Comparison of ENCODE assay signal across 19 cellular contexts in the genomic region with DNA sequence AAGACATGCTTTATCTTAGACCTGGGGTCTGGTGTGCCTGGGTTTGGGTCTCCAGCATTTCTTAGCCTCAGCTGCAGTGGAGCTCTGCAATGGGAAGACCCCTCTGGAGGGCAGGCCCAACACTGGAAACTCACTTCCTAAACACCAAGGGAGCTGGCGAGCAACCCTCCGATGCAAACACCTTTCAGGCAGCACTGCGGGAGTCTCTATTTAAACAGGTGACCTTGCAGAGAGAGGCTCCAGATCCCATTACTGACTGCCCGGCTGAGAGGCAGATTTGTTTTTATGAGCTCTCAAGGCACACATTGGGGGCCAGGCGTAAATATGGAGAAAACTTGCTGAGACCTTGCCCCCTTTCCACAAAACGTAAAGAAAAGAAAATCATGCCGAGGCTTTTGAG.
DNase-seq lines count a peak whose midpoint lies in the region; ATAC-seq and TF ChIP-seq lines count a peak whose summit lies in the region.
"Had no signal": no experiment of that assay in that cellular context is flagged by ENCODE, and none has a peak within 500 bp of the region (broad histone marks: within the 10 kb centered on the region; RNA-seq: fewer than 3 reads in every experiment).

No MANE protein-coding gene starts in this region.

- no peaks in the 10 kb centered on the region for H3K27me3 ChIP-seq in GM23338 (ENCODE audit: insufficient read depth)

- H3K79me2 ChIP-seq in GM23338 (replicated peaks; ENCODE audit: insufficient read depth): no peaks in the 10 kb centered on the region

- no peaks in the 10 kb centered on the region for H3K36me3 Mint-ChIP-seq in GM23338 (ENCODE audit: low read depth)
- H3K36me3 Mint-ChIP-seq: activated naive CD4-positive, alpha-beta T cell treated with anti-CD3 and anti-CD28 coated beads, Interleukin-2, amount 50 U/mL, for 72 hours; stimulated activated naive B cell treated with anti-CD40 and anti-IgM and Interleukin-4, amounts not matched to agents 10 μg/mL and 1 μg/mL and 100 μg/mL, for 72 hours had no signal

- in situ Hi-C loops in G401 (cut with HindIII; ENCODE audit: low sequenced_read_pairs): no loop called here

- H3F3A ChIP-seq in GM23338 (replicated peaks; ENCODE audit: low read depth): no peaks in the 10 kb centered on the region

- H3K27ac Mint-ChIP-seq in GM23338: peak overlapping the region; percentile 60
- H3K27ac Mint-ChIP-seq: activated naive CD4-positive, alpha-beta T cell treated with anti-CD3 and anti-CD28 coated beads, Interleukin-2, amount 50 U/mL, for 72 hours; activated T-helper 1 cell treated with anti-CD3 and anti-CD28 coated beads, Interleukin-12 subunit alpha, Interleukin-12 subunit beta, Interleukin-2, Interleukin-4 antibody, amounts not matched to agents 30 ng/mL and 10 ng/mL and 1 ng/mL, durations not matched to agents 14 hours and 24 hours and 36 hours; stimulated activated naive B cell treated with anti-CD40 and anti-IgM and Interleukin-4, amounts not matched to agents 10 μg/mL and 1 μg/mL and 100 μg/mL, for 72 hours had no signal

- TF ChIP-seq CTCF in GM23338 (conservative IDR thresholded peaks at IDR 0.05; ENCODE audit: low read depth in 2 of 2): no peak

- no peak overlapping the region for H3K4me3 Mint-ChIP-seq in GM23338
- H3K4me3 Mint-ChIP-seq: activated T-helper 1 cell treated with anti-CD3 and anti-CD28 coated beads, Interleukin-12 subunit alpha, Interleukin-12 subunit beta, Interleukin-2, Interleukin-4 antibody, amounts not matched to agents 30 ng/mL and 10 ng/mL and 1 ng/mL, durations not matched to agents 14 hours and 24 hours and 36 hours; stimulated activated naive B cell treated with anti-CD40 and anti-IgM and Interleukin-4, amounts not matched to agents 10 μg/mL and 1 μg/mL and 100 μg/mL, for 72 hours had no signal

- H3K36me3 ChIP-seq in GM23338 (ENCODE audit: insufficient read depth): no peaks in the 10 kb centered on the region
- H3K36me3 ChIP-seq: prostate gland, thoracic aorta had no signal

- peak; percentile 15 for DNase-seq in GM23338 (ENCODE audit: low spot score)
- DNase-seq in NCI-H2029 (lab: John Stamatoyannopoulos, UW): peak; percentile 75
- peak; percentile 78 for DNase-seq in NCI-H510A (lab: John Stamatoyannopoulos, UW)
- DNase-seq in iPS-NIHi7 (ENCODE audit: extremely low spot score): peak; percentile 38
- no peak for DNase-seq in G401 (ENCODE audit: low spot score)
- DNase-seq: activated CD4-positive, alpha-beta T cell treated with anti-CD3 and anti-CD28 coated beads for 4 hours; foreskin melanocyte; hypothalamus; kidney; stimulated activated CD4-positive, alpha-beta T cell treated with anti-CD3 and anti-CD28 coated beads, Interleukin-2, amount 100 ng/mL, for 24 hours; stimulated activated naive B cell treated with anti-CD40 and anti-IgM and Interleukin-4, amounts not matched to agents 10 μg/mL and 1 μg/mL and 100 μg/mL, for 72 hours; SW 1271 had no signal

- no peak overlapping the region for H3K27ac ChIP-seq in GM23338 (ENCODE audit: low read depth)
- H3K27ac ChIP-seq: thoracic aorta had no signal

- H3K9me2 ChIP-seq in GM23338 (ENCODE audit: insufficient read depth): no peaks in the 10 kb centered on the region

- no peak overlapping the region for H3K4me3 ChIP-seq in GM23338
- H3K4me3 ChIP-seq: lung, prostate gland, thoracic aorta had no signal

- H4K20me1 ChIP-seq in GM23338 (replicated peaks; ENCODE audit: insufficient read depth): no peaks in the 10 kb centered on the region

- H3K27me3 Mint-ChIP-seq in GM23338 (ENCODE audit: insufficient read depth, low read depth, poor library complexity): peaks cover 4% of the 10 kb centered on the region

- H2AFZ ChIP-seq in GM23338: no peak overlapping the region

- no peaks in the 10 kb centered on the region for H3K9me3 Mint-ChIP-seq in GM23338

- peaks cover 32% of the 10 kb centered on the region for H3K4me1 Mint-ChIP-seq in GM23338
- H3K4me1 Mint-ChIP-seq: stimulated activated naive B cell treated with anti-CD40 and anti-IgM and Interleukin-4, amounts not matched to agents 10 μg/mL and 1 μg/mL and 100 μg/mL, for 72 hours had no signal

- H3K4me1 ChIP-seq in GM23338 (ENCODE audit: insufficient read depth): peaks cover 3% of the 10 kb centered on the region; the same call in 1 of the 2 replicates
- H3K4me1 ChIP-seq: prostate gland had no signal

- peak; percentile 93 for ATAC-seq in GM23338
- ATAC-seq in GM18519 (IDR thresholded peaks at IDR 0.05; ENCODE audit: low FRiP score, unreplicated experiment): no peak
- no peak for ATAC-seq in GM21381 (IDR thresholded peaks at IDR 0.05; ENCODE audit: unreplicated experiment)
- ATAC-seq: activated naive CD4-positive, alpha-beta T cell treated with anti-CD3 and anti-CD28 coated beads, Interleukin-2, amount 50 U/mL, for 72 hours; stimulated activated naive B cell treated with anti-CD40 and anti-IgM and Interleukin-4, amounts not matched to agents 10 μg/mL and 1 μg/mL and 100 μg/mL, for 72 hours had no signal

- no peak overlapping the region for H3K4me2 ChIP-seq in GM23338

TF ChIP-seq in GM23338, 12 proteins besides CTCF, POLR2A, EP300 and RAD21:
- TF ChIP-seq CREB1 (CRISPR knock-in tag; IDR thresholded peaks at IDR 0.05; ENCODE audit: low read depth): no peak
TF ChIP-seq in GM23338: peak in this region for 0.
